ENCODE assay signal across 1 cellular context in the genomic region with DNA sequence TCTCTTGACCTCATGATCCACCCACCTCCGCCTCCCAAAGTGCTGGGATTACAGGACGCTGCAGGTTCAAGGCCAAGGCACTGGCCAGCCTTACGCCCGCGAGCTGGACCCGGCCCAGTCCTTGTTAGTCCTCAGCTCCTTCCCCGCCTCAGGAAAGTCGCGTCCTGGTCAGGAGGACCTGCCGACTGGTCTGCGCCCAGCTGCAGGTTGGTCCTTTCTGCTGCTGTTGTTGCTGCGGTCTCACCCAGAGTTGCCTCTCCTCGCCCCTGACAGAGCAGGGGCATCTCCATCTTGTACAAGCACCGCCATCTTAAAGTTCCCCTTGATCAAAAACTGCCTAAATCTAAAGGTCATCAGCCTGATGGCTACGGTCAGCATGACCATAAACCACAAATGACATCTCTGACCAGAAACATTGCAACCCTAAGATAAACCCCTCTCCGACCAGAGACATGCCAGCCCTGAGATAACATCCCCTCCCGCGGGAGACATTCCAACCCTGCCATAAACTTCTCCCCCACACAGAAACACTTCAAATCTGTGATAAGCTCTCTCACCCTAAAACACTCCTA.
TF ChIP-seq lines count a peak whose summit lies in the region.

No MANE protein-coding gene starts in this region.

TF ChIP-seq in K562, 482 proteins besides CTCF, POLR2A, EP300 and RAD21 (continued from another document and continues in another):
- TF ChIP-seq, protein P1, sequence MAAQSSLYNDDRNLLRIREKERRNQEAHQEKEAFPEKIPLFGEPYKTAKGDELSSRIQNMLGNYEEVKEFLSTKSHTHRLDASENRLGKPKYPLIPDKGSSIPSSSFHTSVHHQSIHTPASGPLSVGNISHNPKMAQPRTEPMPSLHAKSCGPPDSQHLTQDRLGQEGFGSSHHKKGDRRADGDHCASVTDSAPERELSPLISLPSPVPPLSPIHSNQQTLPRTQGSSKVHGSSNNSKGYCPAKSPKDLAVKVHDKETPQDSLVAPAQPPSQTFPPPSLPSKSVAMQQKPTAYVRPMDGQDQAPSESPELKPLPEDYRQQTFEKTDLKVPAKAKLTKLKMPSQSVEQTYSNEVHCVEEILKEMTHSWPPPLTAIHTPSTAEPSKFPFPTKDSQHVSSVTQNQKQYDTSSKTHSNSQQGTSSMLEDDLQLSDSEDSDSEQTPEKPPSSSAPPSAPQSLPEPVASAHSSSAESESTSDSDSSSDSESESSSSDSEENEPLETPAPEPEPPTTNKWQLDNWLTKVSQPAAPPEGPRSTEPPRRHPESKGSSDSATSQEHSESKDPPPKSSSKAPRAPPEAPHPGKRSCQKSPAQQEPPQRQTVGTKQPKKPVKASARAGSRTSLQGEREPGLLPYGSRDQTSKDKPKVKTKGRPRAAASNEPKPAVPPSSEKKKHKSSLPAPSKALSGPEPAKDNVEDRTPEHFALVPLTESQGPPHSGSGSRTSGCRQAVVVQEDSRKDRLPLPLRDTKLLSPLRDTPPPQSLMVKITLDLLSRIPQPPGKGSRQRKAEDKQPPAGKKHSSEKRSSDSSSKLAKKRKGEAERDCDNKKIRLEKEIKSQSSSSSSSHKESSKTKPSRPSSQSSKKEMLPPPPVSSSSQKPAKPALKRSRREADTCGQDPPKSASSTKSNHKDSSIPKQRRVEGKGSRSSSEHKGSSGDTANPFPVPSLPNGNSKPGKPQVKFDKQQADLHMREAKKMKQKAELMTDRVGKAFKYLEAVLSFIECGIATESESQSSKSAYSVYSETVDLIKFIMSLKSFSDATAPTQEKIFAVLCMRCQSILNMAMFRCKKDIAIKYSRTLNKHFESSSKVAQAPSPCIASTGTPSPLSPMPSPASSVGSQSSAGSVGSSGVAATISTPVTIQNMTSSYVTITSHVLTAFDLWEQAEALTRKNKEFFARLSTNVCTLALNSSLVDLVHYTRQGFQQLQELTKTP (IDR thresholded peaks at IDR 0.05; ENCODE audit: low read depth in 1 of 2, partially characterized antibody in 2 of 2): peak in 1 of 2 experiments; percentile 74
- TF ChIP-seq ZNF384 (IDR thresholded peaks at IDR 0.05; ENCODE audit: low read depth, low read length): no peak
- TF ChIP-seq ZFP30 (CRISPR knock-in tag; IDR thresholded peaks at IDR 0.05; ENCODE audit: borderline replicate concordance): no peak
- no peak for TF ChIP-seq NR1H2 (CRISPR knock-in tag; IDR thresholded peaks at IDR 0.05)
- TF ChIP-seq, protein P2, sequence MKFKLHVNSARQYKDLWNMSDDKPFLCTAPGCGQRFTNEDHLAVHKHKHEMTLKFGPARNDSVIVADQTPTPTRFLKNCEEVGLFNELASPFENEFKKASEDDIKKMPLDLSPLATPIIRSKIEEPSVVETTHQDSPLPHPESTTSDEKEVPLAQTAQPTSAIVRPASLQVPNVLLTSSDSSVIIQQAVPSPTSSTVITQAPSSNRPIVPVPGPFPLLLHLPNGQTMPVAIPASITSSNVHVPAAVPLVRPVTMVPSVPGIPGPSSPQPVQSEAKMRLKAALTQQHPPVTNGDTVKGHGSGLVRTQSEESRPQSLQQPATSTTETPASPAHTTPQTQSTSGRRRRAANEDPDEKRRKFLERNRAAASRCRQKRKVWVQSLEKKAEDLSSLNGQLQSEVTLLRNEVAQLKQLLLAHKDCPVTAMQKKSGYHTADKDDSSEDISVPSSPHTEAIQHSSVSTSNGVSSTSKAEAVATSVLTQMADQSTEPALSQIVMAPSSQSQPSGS (CRISPR knock-in tag; IDR thresholded peaks at IDR 0.05): no peak
- no peak for TF ChIP-seq SIN3A (IDR thresholded peaks at IDR 0.05; ENCODE audit: borderline replicate concordance in 2 of 2, control insufficient read depth in 1 of 2, low read depth in 2 of 2, low read length in 2 of 2)
- TF ChIP-seq IFI16 (CRISPR knock-in tag; IDR thresholded peaks at IDR 0.05): no peak
- no peak for TF ChIP-seq ELK1 (CRISPR knock-in tag; IDR thresholded peaks at IDR 0.05)
- no peak for TF ChIP-seq ZC3H8 (IDR thresholded peaks at IDR 0.05)
- no peak for TF ChIP-seq ZNF431 (CRISPR knock-in tag; IDR thresholded peaks at IDR 0.05)
- TF ChIP-seq, protein P3, sequence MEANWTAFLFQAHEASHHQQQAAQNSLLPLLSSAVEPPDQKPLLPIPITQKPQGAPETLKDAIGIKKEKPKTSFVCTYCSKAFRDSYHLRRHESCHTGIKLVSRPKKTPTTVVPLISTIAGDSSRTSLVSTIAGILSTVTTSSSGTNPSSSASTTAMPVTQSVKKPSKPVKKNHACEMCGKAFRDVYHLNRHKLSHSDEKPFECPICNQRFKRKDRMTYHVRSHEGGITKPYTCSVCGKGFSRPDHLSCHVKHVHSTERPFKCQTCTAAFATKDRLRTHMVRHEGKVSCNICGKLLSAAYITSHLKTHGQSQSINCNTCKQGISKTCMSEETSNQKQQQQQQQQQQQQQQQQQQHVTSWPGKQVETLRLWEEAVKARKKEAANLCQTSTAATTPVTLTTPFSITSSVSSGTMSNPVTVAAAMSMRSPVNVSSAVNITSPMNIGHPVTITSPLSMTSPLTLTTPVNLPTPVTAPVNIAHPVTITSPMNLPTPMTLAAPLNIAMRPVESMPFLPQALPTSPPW (CRISPR knock-in tag; IDR thresholded peaks at IDR 0.05): peak; percentile 87
- TF ChIP-seq BRD9 (IDR thresholded peaks at IDR 0.05; ENCODE audit: low read depth, partially characterized antibody): no peak
- peak; percentile 48 for TF ChIP-seq TFAP4 (CRISPR knock-in tag; IDR thresholded peaks at IDR 0.05; ENCODE audit: borderline replicate concordance)
- no peak for TF ChIP-seq ZNF511 (CRISPR knock-in tag; IDR thresholded peaks at IDR 0.05)
- TF ChIP-seq PHF8 (IDR thresholded peaks at IDR 0.05; ENCODE audit: borderline replicate concordance, low read length): no peak
- no peak for TF ChIP-seq PRPF4 (IDR thresholded peaks at IDR 0.05; ENCODE audit: insufficient read depth, low read depth, low read length, poor library complexity, severe bottlenecking)
- TF ChIP-seq POLR2H (tag; IDR thresholded peaks at IDR 0.05; ENCODE audit: low read depth): no peak
- TF ChIP-seq, protein P4, sequence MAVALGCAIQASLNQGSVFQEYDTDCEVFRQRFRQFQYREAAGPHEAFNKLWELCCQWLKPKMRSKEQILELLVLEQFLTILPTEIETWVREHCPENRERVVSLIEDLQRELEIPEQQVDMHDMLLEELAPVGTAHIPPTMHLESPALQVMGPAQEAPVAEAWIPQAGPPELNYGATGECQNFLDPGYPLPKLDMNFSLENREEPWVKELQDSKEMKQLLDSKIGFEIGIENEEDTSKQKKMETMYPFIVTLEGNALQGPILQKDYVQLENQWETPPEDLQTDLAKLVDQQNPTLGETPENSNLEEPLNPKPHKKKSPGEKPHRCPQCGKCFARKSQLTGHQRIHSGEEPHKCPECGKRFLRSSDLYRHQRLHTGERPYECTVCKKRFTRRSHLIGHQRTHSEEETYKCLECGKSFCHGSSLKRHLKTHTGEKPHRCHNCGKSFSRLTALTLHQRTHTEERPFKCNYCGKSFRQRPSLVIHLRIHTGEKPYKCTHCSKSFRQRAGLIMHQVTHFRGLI (CRISPR knock-in tag; IDR thresholded peaks at IDR 0.05): peak; percentile 35; the same call in 1 of the 2 replicates
- no peak for TF ChIP-seq ZNF143 (CRISPR knock-in tag; IDR thresholded peaks at IDR 0.05)
- TF ChIP-seq FIP1L1 (IDR thresholded peaks at IDR 0.05; ENCODE audit: low read depth, low read length, poor library complexity, severe bottlenecking): no peak
- no peak for TF ChIP-seq IRF2 (CRISPR knock-in tag; IDR thresholded peaks at IDR 0.05)
- TF ChIP-seq ARNT (IDR thresholded peaks at IDR 0.05): peak; percentile 64 to 86; a peak in 2 of 4 replicates
- no peak for TF ChIP-seq RBBP5 (IDR thresholded peaks at IDR 0.05; ENCODE audit: borderline replicate concordance, insufficient read depth, low read length, poor library complexity, severe bottlenecking)
- no peak for TF ChIP-seq ZZZ3 (IDR thresholded peaks at IDR 0.05)
- TF ChIP-seq EZH2 (IDR thresholded peaks at IDR 0.05; ENCODE audit: borderline replicate concordance, low read depth, low read length): no peak
- TF ChIP-seq NR2F6 (CRISPR knock-in tag; IDR thresholded peaks at IDR 0.05): no peak
- no peak for TF ChIP-seq TAF1 (IDR thresholded peaks at IDR 0.05; ENCODE audit: control insufficient read depth, extremely low read depth, insufficient read depth, low read length, severe bottlenecking)
- TF ChIP-seq ZFP36 (IDR thresholded peaks at IDR 0.05; ENCODE audit: low read depth, low read length, partially characterized antibody): no peak
- TF ChIP-seq CBFA2T3 (IDR thresholded peaks at IDR 0.05): peak; percentile 98
- no peak for TF ChIP-seq XRCC4 (IDR thresholded peaks at IDR 0.05; ENCODE audit: extremely low read depth, insufficient read depth, insufficient read length)
- TF ChIP-seq PREB (CRISPR knock-in tag; IDR thresholded peaks at IDR 0.05): no peak
- TF ChIP-seq SMARCA4 (IDR thresholded peaks at IDR 0.05): peak; percentile 93
- no peak for TF ChIP-seq SMAD2 (IDR thresholded peaks at IDR 0.05; ENCODE audit: low read depth, low read length)
- TF ChIP-seq KDM1A (IDR thresholded peaks at IDR 0.05): peak; percentile 99
- TF ChIP-seq, protein P5, sequence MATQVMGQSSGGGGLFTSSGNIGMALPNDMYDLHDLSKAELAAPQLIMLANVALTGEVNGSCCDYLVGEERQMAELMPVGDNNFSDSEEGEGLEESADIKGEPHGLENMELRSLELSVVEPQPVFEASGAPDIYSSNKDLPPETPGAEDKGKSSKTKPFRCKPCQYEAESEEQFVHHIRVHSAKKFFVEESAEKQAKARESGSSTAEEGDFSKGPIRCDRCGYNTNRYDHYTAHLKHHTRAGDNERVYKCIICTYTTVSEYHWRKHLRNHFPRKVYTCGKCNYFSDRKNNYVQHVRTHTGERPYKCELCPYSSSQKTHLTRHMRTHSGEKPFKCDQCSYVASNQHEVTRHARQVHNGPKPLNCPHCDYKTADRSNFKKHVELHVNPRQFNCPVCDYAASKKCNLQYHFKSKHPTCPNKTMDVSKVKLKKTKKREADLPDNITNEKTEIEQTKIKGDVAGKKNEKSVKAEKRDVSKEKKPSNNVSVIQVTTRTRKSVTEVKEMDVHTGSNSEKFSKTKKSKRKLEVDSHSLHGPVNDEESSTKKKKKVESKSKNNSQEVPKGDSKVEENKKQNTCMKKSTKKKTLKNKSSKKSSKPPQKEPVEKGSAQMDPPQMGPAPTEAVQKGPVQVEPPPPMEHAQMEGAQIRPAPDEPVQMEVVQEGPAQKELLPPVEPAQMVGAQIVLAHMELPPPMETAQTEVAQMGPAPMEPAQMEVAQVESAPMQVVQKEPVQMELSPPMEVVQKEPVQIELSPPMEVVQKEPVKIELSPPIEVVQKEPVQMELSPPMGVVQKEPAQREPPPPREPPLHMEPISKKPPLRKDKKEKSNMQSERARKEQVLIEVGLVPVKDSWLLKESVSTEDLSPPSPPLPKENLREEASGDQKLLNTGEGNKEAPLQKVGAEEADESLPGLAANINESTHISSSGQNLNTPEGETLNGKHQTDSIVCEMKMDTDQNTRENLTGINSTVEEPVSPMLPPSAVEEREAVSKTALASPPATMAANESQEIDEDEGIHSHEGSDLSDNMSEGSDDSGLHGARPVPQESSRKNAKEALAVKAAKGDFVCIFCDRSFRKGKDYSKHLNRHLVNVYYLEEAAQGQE (CRISPR knock-in tag; IDR thresholded peaks at IDR 0.05; ENCODE audit: low read depth): no peak; the same call in 1 of the 2 replicates
- TF ChIP-seq BRF1 (IDR thresholded peaks at IDR 0.05; ENCODE audit: borderline replicate concordance, extremely low read depth, insufficient read length): no peak
- no peak; the same call in 1 of the 2 replicates for TF ChIP-seq MAFF (IDR thresholded peaks at IDR 0.05; ENCODE audit: low read length)
- TF ChIP-seq RFX1 (IDR thresholded peaks at IDR 0.05): no peak
- no peak for TF ChIP-seq ZC3H4 (CRISPR knock-in tag; IDR thresholded peaks at IDR 0.05; ENCODE audit: borderline replicate concordance)
- no peak for TF ChIP-seq ZNF23 (CRISPR knock-in tag; IDR thresholded peaks at IDR 0.05)
- TF ChIP-seq LEF1 (IDR thresholded peaks at IDR 0.05): peak; percentile 79
- no peak for TF ChIP-seq RBM34 (IDR thresholded peaks at IDR 0.05; ENCODE audit: borderline replicate concordance, insufficient read depth, low read length)
